ENCODE assay signal across 7 cellular contexts in genomic region chr10:127990132-127990788, GRCh38.
DNase-seq lines count a peak whose midpoint lies in the region; ATAC-seq and TF ChIP-seq lines count a peak whose summit lies in the region.
"Not testable (repeated sequence)": the region's sequence is repeated elsewhere in the genome, so short reads cannot be mapped to it uniquely, and the experiment has no call there.

No MANE protein-coding gene starts in this region.

- POLR2A ChIA-PET in naive thymus-derived CD4-positive, alpha-beta T cell (lab: Charles Lee) = not testable (repeated sequence)

- peak overlapping the region in 8 of 10 donors; percentile 6 to 69 (median 52) for H3K4me3 Mint-ChIP-seq in naive thymus-derived CD4-positive, alpha-beta T cell

- not testable (repeated sequence) for H3K27me3 Mint-ChIP-seq in naive thymus-derived CD4-positive, alpha-beta T cell

- CTCF ChIA-PET in naive thymus-derived CD4-positive, alpha-beta T cell (lab: Charles Lee) = not testable (repeated sequence)

- not testable (repeated sequence) for TF ChIP-seq CTCF in ascending aorta (IDR thresholded peaks at IDR 0.05); fibroblast of villous mesenchyme (IDR thresholded peaks at IDR 0.05; ENCODE audit: insufficient read depth, low read depth, low read length)

- H3K9me3 Mint-ChIP-seq in naive thymus-derived CD4-positive, alpha-beta T cell = not testable (repeated sequence)

- peak overlapping the region in 3 of 9 donors; percentile 20 to 73 (median 68) for H3K27ac Mint-ChIP-seq in naive thymus-derived CD4-positive, alpha-beta T cell

- peak overlapping the region; percentile 67 to 71 for H3K27ac ChIP-seq in ascending aorta
- H3K27ac ChIP-seq in naive thymus-derived CD4-positive, alpha-beta T cell (ENCODE audit: low read depth, low read length) = not testable (repeated sequence)

- not testable (repeated sequence) for H3K27me3 ChIP-seq in ascending aorta; naive thymus-derived CD4-positive, alpha-beta T cell (ENCODE audit: control insufficient read depth in 2 of 2, insufficient read depth in 2 of 2, low read length in 2 of 2)

- H3K36me3 ChIP-seq in ascending aorta; naive thymus-derived CD4-positive, alpha-beta T cell (ENCODE audit: control insufficient read depth in 2 of 3, insufficient read depth in 3 of 3, low read length in 3 of 3): not testable (repeated sequence)

- intact Hi-C loops in ascending aorta (cut with DNase I) = loop anchor here (2.0 to 5.0 kb wide), 3 partner anchors 21 to 83 kb away; partner anchors contain the start of gene PTPRE
- intact Hi-C loops in naive thymus-derived CD4-positive, alpha-beta T cell (cut with micrococcal nuclease) = loop anchor here in 1 of 2 donors (5.0 kb wide), 1 partner anchor 83 kb away; the partner anchor contains the start of gene PTPRE

- DNase-seq in SW480 (ENCODE audit: low spot score) (peak; percentile 35), ascending aorta (ENCODE audit: low spot score in 2 of 2) (peak in 1 of 2 donors; percentile 60), fibroblast of villous mesenchyme (ENCODE audit: low read depth) (peak; percentile 38)
- DNase-seq in activated CD8-positive, alpha-beta memory T cell treated with anti-CD3 and anti-CD28 coated beads, Interleukin-2, amount 50 U/mL, for 48 hours = peak; percentile 65
- DNase-seq in naive thymus-derived CD4-positive, alpha-beta T cell = peak in 1 of 9 donors; percentile 0
- DNase-seq in stimulated activated CD4-positive, alpha-beta T cell treated with anti-CD3 and anti-CD28 coated beads, Interleukin-4, amount 100 ng/mL, for 1 hour = peak; percentile 19

- H3K4me1 Mint-ChIP-seq in naive thymus-derived CD4-positive, alpha-beta T cell = peaks cover 6 to 36% (median 16%) of the 10 kb centered on the region in 7 donors

- not testable (repeated sequence) for H3K36me3 Mint-ChIP-seq in naive thymus-derived CD4-positive, alpha-beta T cell

- peaks cover 8 to 21% of the 10 kb centered on the region in 2 donors for H3K4me1 ChIP-seq in ascending aorta
- H3K4me1 ChIP-seq in naive thymus-derived CD4-positive, alpha-beta T cell (ENCODE audit: control insufficient read depth in 2 of 2, insufficient read depth in 2 of 2, low read length in 2 of 2) = not testable (repeated sequence)

- not testable (repeated sequence) for H3K9me3 ChIP-seq in ascending aorta; naive thymus-derived CD4-positive, alpha-beta T cell (ENCODE audit: control insufficient read depth in 2 of 3, low read length in 3 of 3)

- peak; percentile 45 for ATAC-seq in GM18511 (IDR thresholded peaks at IDR 0.05; ENCODE audit: unreplicated experiment)
- ATAC-seq in naive thymus-derived CD4-positive, alpha-beta T cell = peak; percentile 65

- H3K4me3 ChIP-seq in ascending aorta; fibroblast of villous mesenchyme (ENCODE audit: low read depth, low read length); naive thymus-derived CD4-positive, alpha-beta T cell (ENCODE audit: low read length): not testable (repeated sequence)
